Comparison of ENCODE assay signal across 1 cellular context in the genomic region with DNA sequence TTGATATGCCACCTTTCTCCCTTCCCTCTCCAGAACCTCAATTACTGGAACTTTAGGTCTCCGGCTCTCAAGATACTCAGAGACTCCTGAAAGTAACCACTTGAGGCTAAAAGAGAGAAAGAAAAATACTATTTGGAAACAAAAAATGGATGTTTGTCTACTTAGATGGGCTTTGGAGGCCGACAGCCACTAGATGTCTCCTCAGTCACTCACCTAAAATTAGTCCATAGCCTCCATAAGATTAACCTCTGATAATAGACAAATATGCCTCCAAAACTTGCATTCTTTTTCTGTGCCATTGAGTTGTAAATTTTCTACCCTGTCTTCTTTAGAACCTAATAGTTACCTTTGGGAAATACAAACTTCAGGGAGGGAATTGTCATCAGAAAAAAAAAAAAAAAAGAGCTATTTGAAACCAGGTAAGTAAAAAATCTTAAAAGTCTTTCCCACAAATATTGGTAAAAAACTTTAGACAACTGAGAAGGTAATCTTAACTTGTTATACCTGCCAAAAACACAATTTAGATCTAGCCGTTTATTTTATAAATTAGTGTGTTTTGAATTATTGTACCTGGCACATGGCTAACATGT.
TF ChIP-seq lines count a peak whose summit lies in the region.

No MANE protein-coding gene starts in this region.

TF ChIP-seq in GM12878, 131 proteins besides CTCF, POLR2A, EP300 and RAD21 (continued from another document):
- TF ChIP-seq, protein P1, sequence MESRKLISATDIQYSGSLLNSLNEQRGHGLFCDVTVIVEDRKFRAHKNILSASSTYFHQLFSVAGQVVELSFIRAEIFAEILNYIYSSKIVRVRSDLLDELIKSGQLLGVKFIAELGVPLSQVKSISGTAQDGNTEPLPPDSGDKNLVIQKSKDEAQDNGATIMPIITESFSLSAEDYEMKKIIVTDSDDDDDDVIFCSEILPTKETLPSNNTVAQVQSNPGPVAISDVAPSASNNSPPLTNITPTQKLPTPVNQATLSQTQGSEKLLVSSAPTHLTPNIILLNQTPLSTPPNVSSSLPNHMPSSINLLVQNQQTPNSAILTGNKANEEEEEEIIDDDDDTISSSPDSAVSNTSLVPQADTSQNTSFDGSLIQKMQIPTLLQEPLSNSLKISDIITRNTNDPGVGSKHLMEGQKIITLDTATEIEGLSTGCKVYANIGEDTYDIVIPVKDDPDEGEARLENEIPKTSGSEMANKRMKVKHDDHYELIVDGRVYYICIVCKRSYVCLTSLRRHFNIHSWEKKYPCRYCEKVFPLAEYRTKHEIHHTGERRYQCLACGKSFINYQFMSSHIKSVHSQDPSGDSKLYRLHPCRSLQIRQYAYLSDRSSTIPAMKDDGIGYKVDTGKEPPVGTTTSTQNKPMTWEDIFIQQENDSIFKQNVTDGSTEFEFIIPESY (IDR thresholded peaks at IDR 0.05) = no peak
- TF ChIP-seq BCL11A (IDR thresholded peaks at IDR 0.05; ENCODE audit: low read depth, low read length) = no peak
- no peak for TF ChIP-seq SPI1 (IDR thresholded peaks at IDR 0.05; ENCODE audit: borderline replicate concordance, insufficient read depth, low read depth, low read length)
- TF ChIP-seq USF1 (IDR thresholded peaks at IDR 0.05; ENCODE audit: borderline replicate concordance, extremely low read length, insufficient read depth, low read depth, low read length) = no peak
- peak; percentile 45; the same call in 1 of the 2 replicates for TF ChIP-seq SMC3 (IDR thresholded peaks at IDR 0.05; ENCODE audit: borderline replicate concordance, low read length)
